In the genomic region with DNA sequence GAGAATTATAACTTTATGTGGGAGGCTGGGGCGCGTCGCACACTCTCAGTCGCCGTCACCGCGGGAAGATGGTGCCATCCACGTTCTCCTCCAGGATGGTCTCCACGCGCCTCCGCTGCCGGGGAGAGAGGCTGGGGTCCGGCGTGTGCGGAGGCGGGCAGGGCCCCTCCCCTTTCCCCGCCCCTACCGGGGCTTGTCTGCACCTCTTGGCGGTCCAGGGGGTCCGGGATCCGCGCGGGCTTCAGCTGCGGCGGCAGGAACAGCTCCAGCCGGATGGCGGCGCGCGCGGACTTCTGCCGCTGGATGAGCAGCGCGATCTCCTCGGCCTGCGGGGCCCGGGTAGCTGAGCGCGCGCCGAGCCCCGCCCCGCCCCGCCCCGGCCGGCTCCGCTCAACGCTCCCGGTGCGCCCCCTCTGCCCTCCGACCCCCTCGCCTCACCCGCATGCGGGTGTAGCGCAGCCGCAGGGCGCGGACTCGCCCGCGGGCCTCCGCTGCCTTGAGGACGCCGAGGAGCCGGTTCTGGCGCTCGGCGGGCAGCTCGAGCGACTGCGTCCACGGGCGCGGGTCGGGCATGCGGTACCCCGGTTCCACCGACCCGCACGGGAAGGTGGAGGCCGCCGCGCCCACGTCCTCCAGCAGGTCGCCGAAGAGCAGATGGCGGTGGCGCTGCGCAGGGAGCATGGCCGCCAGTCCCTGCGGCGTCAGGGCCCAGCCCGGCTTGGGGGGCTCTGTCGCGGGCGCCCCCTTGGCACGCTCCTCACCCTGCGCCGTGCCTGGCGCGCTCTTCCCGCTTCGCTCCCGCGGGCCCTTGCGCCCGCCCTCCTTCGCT, we compare ENCODE assay signal across 8 cellular contexts. TPM values are rescaled to one million over a fixed set of nuclear protein-coding genes. Genes with fewer than 3 reads are reported as not detected.
A peak's percentile ranks its signal among the peaks of the same experiment; 100 is the strongest.
DNase-seq lines count a peak whose midpoint lies in the region; ATAC-seq, FAIRE-seq and TF ChIP-seq lines count a peak whose summit lies in the region.

No MANE protein-coding gene starts in this region.

- H3K4me1 ChIP-seq in RWPE2 (ENCODE audit: insufficient read depth, poor library complexity, severe bottlenecking) = peaks cover 4% of the 10 kb centered on the region
- peaks cover 10 to 39% (median 22%) of the 10 kb centered on the region in 4 donors for H3K4me1 ChIP-seq in transverse colon

- TF ChIP-seq POLR2A in transverse colon (IDR thresholded peaks at IDR 0.05) = no peak

- H3K9me3 ChIP-seq in RWPE2 (ENCODE audit: severe bottlenecking) (no peaks in the 10 kb centered on the region), transverse colon (no peaks in the 10 kb centered on the region)

- H3K27ac ChIP-seq in RWPE2 (ENCODE audit: poor library complexity, severe bottlenecking) (no peak overlapping the region), transverse colon (no peak overlapping the region)

- H3K4me3 ChIP-seq in RWPE2 (ENCODE audit: severe bottlenecking) = peak overlapping the region; percentile 37
- H3K4me3 ChIP-seq in transverse colon = peak overlapping the region; percentile 16 to 59 (median 40)

- no peak for TF ChIP-seq EP300 in transverse colon (IDR thresholded peaks at IDR 0.05; ENCODE audit: low read depth)

- no peak for FAIRE-seq in frontal cortex (lab: Jason Lieb, UNC)

- DNase-seq in Caki2 (ENCODE audit: low read depth) (peak; percentile 76), KBM-7 (peak; percentile 83), RWPE2 (ENCODE audit: low spot score) (no peak), frontal cortex (ENCODE audit: low spot score in 2 of 2) (peak; percentile 80 to 84), omental fat pad (ENCODE audit: low spot score) (peak; percentile 48), transverse colon (peak; percentile 71)
- peak; percentile 75 for DNase-seq in activated naive CD4-positive, alpha-beta T cell treated with Interleukin-2 at 50 U/mL for 16 hours

- H3K27me3 ChIP-seq in RWPE2 (ENCODE audit: insufficient read depth, poor library complexity, severe bottlenecking) = peaks cover 20% of the 10 kb centered on the region
- peaks cover 68% of the 10 kb centered on the region for H3K27me3 ChIP-seq in transverse colon

- ATAC-seq in RWPE2 (ENCODE audit: low read depth) = peak; percentile 58
- ATAC-seq in omental fat pad (ENCODE audit: low FRiP score) = peak; percentile 52
- ATAC-seq in HG03108 (IDR thresholded peaks at IDR 0.05; ENCODE audit: unreplicated experiment) = no peak

- H3K36me3 ChIP-seq in RWPE2 (ENCODE audit: low read depth) = no peaks in the 10 kb centered on the region
- H3K36me3 ChIP-seq in transverse colon = no peaks in the 10 kb centered on the region

- peak; percentile 100 for TF ChIP-seq CTCF in RWPE2 (IDR thresholded peaks at IDR 0.05; ENCODE audit: poor library complexity, severe bottlenecking)
- no peak for TF ChIP-seq CTCF in omental fat pad (IDR thresholded peaks at IDR 0.05)
- TF ChIP-seq CTCF in transverse colon (IDR thresholded peaks at IDR 0.05) = peak; percentile 31 to 53 (median 46)

- in situ Hi-C loops in Caki2 (cut with HindIII; ENCODE audit: low pct_unique_long_range_greater_than_20kb, low sequenced_read_pairs) (no loop called here), KBM-7 (cut with MboI; ENCODE audit: low pct_unique_long_range_greater_than_20kb, low sequenced_read_pairs) (no loop called here), transverse colon (cut with MboI; ENCODE audit: low pct_ligation_motif_present in 1 of 4, low pct_unique_long_range_greater_than_20kb in 1 of 4, low sequenced_read_pairs in 3 of 4) (no loop called here)

- whole genome bisulfite sequencing in transverse colon (ENCODE audit: low coverage in 1 of 2), 2 donors = 2% methylated on average over 19 of the region's 108 CpGs; no CpG with 5 or more reads in 1 of the 2 donors

- intact Hi-C loops in transverse colon (cut with DNase I; ENCODE audit: low total_unique reads) = no loop called here

RNA-seq across cellular contexts. Expression of gene LKAAEAR1, which starts 0.6 kb away (rescaled TPM):
- 14.4 and 25.2 TPM in 2 replicates for total RNA-seq in Caki2 (2014; rRNA removed; shearing (Covaris generic); ENCODE audit: low replicate concordance)
- total RNA-seq in frontal cortex (2.9 TPM), omental fat pad (under 1 TPM in 1 of 4 donors, not detected in 3; 0.65 TPM), transverse colon (not detected)

RNA-seq across cellular contexts. Expression of gene OPRL1, which starts 3.7 kb away (rescaled TPM):
- total RNA-seq in Caki2 (2014; rRNA removed; shearing (Covaris generic); ENCODE audit: low replicate concordance) = 0.38 and 0.84 TPM in 2 replicates
- total RNA-seq in frontal cortex = 13.5 TPM
- total RNA-seq in omental fat pad = 1 to 10 TPM in 3 of 4 donors, under 1 TPM in 1; 0.96 to 4.4 (median 1.4) TPM
- total RNA-seq in transverse colon = under 1 TPM in 2 of 4 donors, not detected in 2; 0.14 to 0.32 TPM

RNA-seq across cellular contexts. Expression of gene RGS19, which starts 4.3 kb away (rescaled TPM):
- 35.7 and 47.6 TPM in 2 replicates for total RNA-seq in Caki2 (2014; rRNA removed; shearing (Covaris generic); ENCODE audit: low replicate concordance)
- 7.7 TPM for total RNA-seq in frontal cortex
- total RNA-seq in omental fat pad = 10 to 100 TPM; 14.0 to 45.1 (median 29.3) TPM
- total RNA-seq in transverse colon = 10 to 100 TPM in 2 of 4 donors, 1 to 10 TPM in 1, not detected in 1; 5.5 to 37.4 (median 10.8) TPM

RNA-seq across cellular contexts. Expression of gene TCEA2, which starts 20.6 kb away (rescaled TPM):
- total RNA-seq in Caki2 (2014; rRNA removed; shearing (Covaris generic); ENCODE audit: low replicate concordance) = 62.0 and 90.0 TPM in 2 replicates
- 36.7 TPM for total RNA-seq in frontal cortex
- 10 to 100 TPM; 20.5 to 34.8 (median 23.4) TPM for total RNA-seq in omental fat pad
- total RNA-seq in transverse colon = 10 to 100 TPM in 3 of 4 donors, 1 to 10 TPM in 1; 5.6 to 94.3 (median 14.8) TPM

RNA-seq across cellular contexts. Expression of gene NPBWR2, which starts 23.8 kb away (rescaled TPM):
- not detected in 2 replicates for total RNA-seq in Caki2 (2014; rRNA removed; shearing (Covaris generic); ENCODE audit: low replicate concordance)
- 0.41 TPM for total RNA-seq in frontal cortex
- total RNA-seq in omental fat pad = not detected
- not detected for total RNA-seq in transverse colon

Comparison
In these comparisons a context has a peak if more than half of its experiments do, and no peak if none do; other contexts are left out.
1. CTCF ChIP-seq: peak in RWPE2 (single experiment) and transverse colon (5 of 5); none in omental fat pad (0 of 3).